Comparison of ENCODE assay signal across 14 cellular contexts in genomic region chr9:14687042-14687719, GRCh38. TPM values are rescaled to one million over a fixed set of nuclear protein-coding genes. Genes with fewer than 3 reads are reported as not detected.
DNase-seq lines count a peak whose midpoint lies in the region; ATAC-seq, FAIRE-seq and TF ChIP-seq lines count a peak whose summit lies in the region.
"Had no signal": no experiment of that assay in that cellular context is flagged by ENCODE, and none has a peak within 500 bp of the region (broad histone marks: within the 10 kb centered on the region; RNA-seq: fewer than 3 reads in every experiment).

No MANE protein-coding gene starts in this region.

- H3K4me3 ChIP-seq in fibroblast of pulmonary artery (replicated peaks; ENCODE audit: low read depth, low read length) (no peak overlapping the region), skeletal muscle satellite cell (ENCODE audit: low read length) (peak overlapping the region; percentile 16), heart right ventricle (no peak overlapping the region)
- H3K4me3 ChIP-seq in effector memory CD4-positive, alpha-beta T cell (ENCODE audit: insufficient read depth, low read depth, low read length, poor library complexity, severe bottlenecking) = no peak overlapping the region
- H3K4me3 ChIP-seq: lower lobe of right lung had no signal

- peak; percentile 91 for FAIRE-seq in H54 (lab: Jason Lieb, UNC)

- no peak overlapping the region for H3K27ac ChIP-seq in effector memory CD4-positive, alpha-beta T cell (ENCODE audit: insufficient read depth, low read length, poor library complexity, severe bottlenecking)
- H3K27ac ChIP-seq in heart right ventricle = no peak overlapping the region
- H3K27ac ChIP-seq: lower lobe of right lung had no signal

- peak overlapping the region; percentile 70 for H3K4me2 ChIP-seq in skeletal muscle satellite cell (ENCODE audit: low read length)

- 89 to 90% methylated on average over 12 of the region's 12 CpGs for WGBS in heart right ventricle, 2 donors

- H3K36me3 ChIP-seq in skeletal muscle satellite cell (ENCODE audit: insufficient read depth, low read length) = peaks cover 10% of the 10 kb centered on the region
- H3K36me3 ChIP-seq in effector memory CD4-positive, alpha-beta T cell (ENCODE audit: control insufficient read depth, insufficient read depth, low read length) = no peaks in the 10 kb centered on the region
- peaks cover 0 to 48% (median 8%) of the 10 kb centered on the region in 9 donors for H3K36me3 ChIP-seq in heart right ventricle

- H3K4me1 ChIP-seq in skeletal muscle satellite cell (ENCODE audit: control insufficient read depth, insufficient read depth, low read length) = peaks cover 42% of the 10 kb centered on the region
- H3K4me1 ChIP-seq in effector memory CD4-positive, alpha-beta T cell (ENCODE audit: control insufficient read depth, insufficient read depth, low read length, poor library complexity, severe bottlenecking) = peaks cover 2% of the 10 kb centered on the region
- H3K4me1 ChIP-seq in heart right ventricle = peaks cover 0 to 21% (median 4%) of the 10 kb centered on the region in 9 donors

- DNase-seq in H54 (ENCODE audit: insufficient read length, low spot score) (peak; percentile 28), fibroblast of pulmonary artery (ENCODE audit: low read depth) (peak; percentile 74), NCI-H2029 (lab: John Stamatoyannopoulos, UW) (no peak), heart right ventricle (no peak)
- DNase-seq in effector memory CD4-positive, alpha-beta T cell = no peak
- DNase-seq: activated CD4-positive, alpha-beta T cell treated with anti-CD3 and anti-CD28 coated beads, Interleukin-2, amount 50 U/mL, for 48 hours; hippocampal formation; lower lobe of right lung; stimulated activated CD4-positive, alpha-beta T cell treated with anti-CD3 and anti-CD28 coated beads, Interleukin-4, amount 100 ng/mL, for 4 hours; T-helper 2 cell had no signal

- TF ChIP-seq CTCF in fibroblast of pulmonary artery (IDR thresholded peaks at IDR 0.05; ENCODE audit: low read length, missing control alignments) (no peak), heart right ventricle (IDR thresholded peaks at IDR 0.05) (no peak)

- ATAC-seq in SK-N-SH treated with all-trans-retinoic acid at 6 μM for 48 hours (peak; percentile 91), HG02678 (IDR thresholded peaks at IDR 0.05; ENCODE audit: unreplicated experiment) (no peak), heart right ventricle (no peak)
- ATAC-seq: HCT116, lower lobe of right lung had no signal

- H3K9ac ChIP-seq in skeletal muscle satellite cell (ENCODE audit: low read depth, low read length) = no peak overlapping the region

- intact Hi-C loops in heart right ventricle (cut with DNase I) = no loop called here

- no peaks in the 10 kb centered on the region for H3K9me3 ChIP-seq in skeletal muscle satellite cell (replicated peaks; ENCODE audit: low read length)
- no peaks in the 10 kb centered on the region for H3K9me3 ChIP-seq in effector memory CD4-positive, alpha-beta T cell (ENCODE audit: control insufficient read depth, low read length)
- peaks cover 0 to 3% (median 0%) of the 10 kb centered on the region in 11 donors for H3K9me3 ChIP-seq in heart right ventricle
- H3K9me3 ChIP-seq: lower lobe of right lung had no signal

- no peak for TF ChIP-seq POLR2A in H54 (IDR thresholded peaks at IDR 0.05; ENCODE audit: low read depth, low read length)

- H3K27me3 ChIP-seq in skeletal muscle satellite cell (ENCODE audit: control insufficient read depth, insufficient read depth, low read length) (no peaks in the 10 kb centered on the region), heart right ventricle (no peaks in the 10 kb centered on the region)
- H3K27me3 ChIP-seq in effector memory CD4-positive, alpha-beta T cell (replicated peaks; ENCODE audit: control insufficient read depth, insufficient read depth, low read length, poor library complexity, severe bottlenecking) = no peaks in the 10 kb centered on the region

TF ChIP-seq in SK-N-SH treated with all-trans-retinoic acid at 6 μM for 48 hours, 23 proteins besides CTCF, POLR2A, EP300 and RAD21:
- TF ChIP-seq OSR1 (CRISPR knock-in tag; IDR thresholded peaks at IDR 0.05) = no peak
- TF ChIP-seq PPARA (CRISPR knock-in tag; IDR thresholded peaks at IDR 0.05; ENCODE audit: borderline replicate concordance) = no peak
- TF ChIP-seq ISL1 (CRISPR knock-in tag; IDR thresholded peaks at IDR 0.05) = no peak; the same call in 1 of the 2 replicates
- no peak for TF ChIP-seq ZC3H10 (CRISPR knock-in tag; IDR thresholded peaks at IDR 0.05)
- no peak for TF ChIP-seq TSHZ2 (CRISPR knock-in tag; IDR thresholded peaks at IDR 0.05)
- TF ChIP-seq ZFP3 (CRISPR knock-in tag; IDR thresholded peaks at IDR 0.05) = no peak
- no peak for TF ChIP-seq TOX (CRISPR knock-in tag; IDR thresholded peaks at IDR 0.05; ENCODE audit: borderline replicate concordance)
- no peak for TF ChIP-seq ZFP30 (CRISPR knock-in tag; IDR thresholded peaks at IDR 0.05)
- TF ChIP-seq SNAI2 (CRISPR knock-in tag; IDR thresholded peaks at IDR 0.05) = no peak

RNA-seq across cellular contexts. Expression of gene ZDHHC21, which starts 6.1 kb away (rescaled TPM):
- 7.6 and 8.9 TPM in 2 replicates for total RNA-seq in skeletal muscle satellite cell (2012; rRNA removed)
- 1 to 10 TPM; 5.9 to 8.4 (median 7.2) TPM for total RNA-seq in heart right ventricle
- polyA plus RNA-seq in heart right ventricle = 1 to 10 TPM; 1.9 to 7.5 TPM

RNA-seq across cellular contexts. Expression of gene CER1, which starts 35.4 kb away (rescaled TPM):
- not detected in 2 replicates for total RNA-seq in skeletal muscle satellite cell (2012; rRNA removed)
- under 1 TPM in 2 of 10 donors, not detected in 8; 0.30 to 0.35 TPM for total RNA-seq in heart right ventricle
- polyA plus RNA-seq in heart right ventricle = not detected
- total RNA-seq: lower lobe of right lung had no signal

Comparison
In these comparisons a context has a peak if more than half of its experiments do, and no peak if none do; other contexts are left out.
1. DNase-seq: peak in H54 (single experiment) and fibroblast of pulmonary artery (single experiment); none in effector memory CD4-positive, alpha-beta T cell (0 of 3), NCI-H2029 (single experiment) and heart right ventricle (0 of 2).